In the genomic region with DNA sequence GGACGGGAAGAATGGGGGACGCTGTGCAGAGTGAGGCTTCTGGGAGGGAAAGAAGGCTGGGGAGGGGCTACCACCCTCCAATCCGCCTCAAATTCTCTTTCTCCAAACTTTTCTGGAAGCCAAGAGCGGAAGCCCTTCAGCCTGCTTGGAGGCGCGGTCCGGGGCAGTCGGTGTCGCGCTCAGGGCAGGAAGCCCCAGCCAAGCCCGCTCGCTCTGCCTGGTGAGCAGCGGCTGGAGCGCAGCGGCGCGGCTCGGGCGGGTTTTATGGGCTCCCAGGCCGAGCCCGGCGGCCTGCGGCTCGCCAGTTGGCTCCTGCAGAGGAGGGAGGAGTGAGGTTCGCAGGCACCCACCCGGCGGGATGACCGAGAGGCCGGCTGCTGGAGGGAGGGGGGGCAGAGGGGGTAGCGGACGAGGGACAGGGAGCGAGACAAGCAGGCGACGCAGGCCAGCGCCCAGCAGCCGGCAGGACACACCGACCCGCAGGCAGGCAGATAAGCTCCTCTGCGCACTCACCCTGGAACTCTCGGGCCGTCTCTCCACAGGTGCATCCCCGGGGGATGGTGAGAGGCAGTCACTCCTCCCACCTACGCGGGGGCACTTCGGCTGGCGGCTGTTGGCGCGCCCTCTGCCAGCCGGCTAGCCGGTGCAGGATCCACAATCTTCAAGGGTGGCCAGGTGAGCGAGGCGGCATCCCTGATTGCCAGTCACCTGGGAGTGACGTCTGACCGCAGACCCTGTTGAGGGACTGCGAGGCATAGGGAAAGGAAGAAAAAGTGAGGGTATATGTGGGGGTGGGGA, we compare ENCODE assay signal across 9 cellular contexts. TPM values are rescaled to one million over a fixed set of nuclear protein-coding genes. Genes with fewer than 3 reads are reported as not detected.
DNase-seq lines count a peak whose midpoint lies in the region; ATAC-seq, FAIRE-seq and TF ChIP-seq lines count a peak whose summit lies in the region.
"Had no signal": no experiment of that assay in that cellular context is flagged by ENCODE, and none has a peak within 500 bp of the region (broad histone marks: within the 10 kb centered on the region; RNA-seq: fewer than 3 reads in every experiment).

A gene with protein sequence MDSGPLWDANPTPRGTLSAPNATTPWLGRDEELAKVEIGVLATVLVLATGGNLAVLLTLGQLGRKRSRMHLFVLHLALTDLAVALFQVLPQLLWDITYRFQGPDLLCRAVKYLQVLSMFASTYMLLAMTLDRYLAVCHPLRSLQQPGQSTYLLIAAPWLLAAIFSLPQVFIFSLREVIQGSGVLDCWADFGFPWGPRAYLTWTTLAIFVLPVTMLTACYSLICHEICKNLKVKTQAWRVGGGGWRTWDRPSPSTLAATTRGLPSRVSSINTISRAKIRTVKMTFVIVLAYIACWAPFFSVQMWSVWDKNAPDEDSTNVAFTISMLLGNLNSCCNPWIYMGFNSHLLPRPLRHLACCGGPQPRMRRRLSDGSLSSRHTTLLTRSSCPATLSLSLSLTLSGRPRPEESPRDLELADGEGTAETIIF (minus strand): TSS at position 238 of the 798 bp plus-strand sequence. CDS start 498 bp downstream, outside the sequence.

- H3K4me3 ChIP-seq in kidney (ENCODE audit: low read length in 2 of 2) = peak within 1 kb of the TSS; percentile 37 to 51

- H3K36me3 Mint-ChIP-seq in activated CD4-positive, alpha-beta T cell treated with anti-CD3 and anti-CD28 coated beads for 36 hours (ENCODE audit: low read depth) = peaks cover 3% of the 10 kb centered on the region
- H3K36me3 Mint-ChIP-seq in brain = no peaks in the 10 kb centered on the region

- peaks cover 2 to 7% of the 10 kb centered on the region in 2 donors for H3K9me3 ChIP-seq in kidney (ENCODE audit: control insufficient read depth in 1 of 2, low read length in 2 of 2)

- H3K27ac Mint-ChIP-seq in activated CD4-positive, alpha-beta T cell treated with anti-CD3 and anti-CD28 coated beads for 36 hours = no peak within 1 kb of the TSS
- peak within 1 kb of the TSS in 3 of 5 experiments; percentile 18 to 83 (median 45) for H3K27ac Mint-ChIP-seq in brain

- FAIRE-seq in kidney (lab: Jason Lieb, UNC) = no peak

- intact Hi-C loops in activated CD4-positive, alpha-beta T cell treated with anti-CD3 and anti-CD28 coated beads for 36 hours (cut with DNase I, micrococcal nuclease) = no loop called here
- intact Hi-C loops in kidney (cut with DNase I) = loop anchor here (10.0 kb wide), 1 partner anchor 193 kb away; no protein-coding TSS in a partner anchor

- TF ChIP-seq CTCF in brain (conservative IDR thresholded peaks at IDR 0.05) = peak in 1 of 2 experiments; percentile 27
- TF ChIP-seq CTCF in kidney (IDR thresholded peaks at IDR 0.05; ENCODE audit: borderline replicate concordance, extremely low read depth, insufficient read depth) = no peak

- peak; percentile 68 for DNase-seq in activated CD4-positive, alpha-beta T cell treated with anti-CD3 and anti-CD28 coated beads for 36 hours
- no peak for DNase-seq in activated CD4-positive, alpha-beta T cell treated with anti-CD3 and anti-CD28 coated beads, Interleukin-2, amount 50 U/mL, for 1 hour
- DNase-seq in NCI-H524 (lab: John Stamatoyannopoulos, UW) (peak; percentile 18 to 64), kidney (peak; percentile 85)
- peak; percentile 13 for DNase-seq in stimulated activated CD4-positive, alpha-beta T cell treated with anti-CD3 and anti-CD28 coated beads, Interleukin-2, amount 100 ng/mL, for 48 hours
- no peak for DNase-seq in central memory CD4-positive, alpha-beta T cell

- H3K36me3 ChIP-seq in kidney (ENCODE audit: control insufficient read depth in 1 of 2, insufficient read depth in 2 of 2, low read length in 2 of 2) = no peaks in the 10 kb centered on the region

- peaks cover 5% of the 10 kb centered on the region for H3K9me3 Mint-ChIP-seq in activated CD4-positive, alpha-beta T cell treated with anti-CD3 and anti-CD28 coated beads for 36 hours (ENCODE audit: low read depth)
- peaks cover 13 to 30% (median 23%) of the 10 kb centered on the region in 5 experiments for H3K9me3 Mint-ChIP-seq in brain

- H3K27ac ChIP-seq in kidney (ENCODE audit: low read depth in 2 of 2, low read length in 2 of 2) = no peak within 1 kb of the TSS

- peaks cover 8% of the 10 kb centered on the region for H3K4me1 Mint-ChIP-seq in activated CD4-positive, alpha-beta T cell treated with anti-CD3 and anti-CD28 coated beads for 36 hours
- H3K4me1 Mint-ChIP-seq in brain = peaks cover 12% of the 10 kb centered on the region

- H3K4me3 Mint-ChIP-seq in activated CD4-positive, alpha-beta T cell treated with anti-CD3 and anti-CD28 coated beads for 36 hours = no peak within 1 kb of the TSS
- H3K4me3 Mint-ChIP-seq in brain = peak within 1 kb of the TSS; percentile 70 to 84 (median 84)

- CTCF ChIA-PET in activated CD4-positive, alpha-beta T cell treated with anti-CD3 and anti-CD28 coated beads for 36 hours (lab: Charles Lee) = interaction anchor here (0.7 to 1.0 kb wide), 2 partner anchors 9 to 362 kb away, joined by 3 read pairs; no protein-coding TSS in a partner anchor

- POLR2A ChIA-PET in activated CD4-positive, alpha-beta T cell treated with anti-CD3 and anti-CD28 coated beads for 36 hours (lab: Charles Lee) = no interaction called here

- H3K4me1 ChIP-seq in kidney (ENCODE audit: control insufficient read depth in 1 of 2, insufficient read depth in 1 of 2, low read depth in 1 of 2, low read length in 2 of 2) = peaks cover 7 to 11% of the 10 kb centered on the region in 2 donors

- H3K9ac ChIP-seq in kidney (ENCODE audit: low read length in 2 of 2) = no peak within 1 kb of the TSS

- ATAC-seq in activated CD4-positive, alpha-beta T cell treated with anti-CD3 and anti-CD28 coated beads for 36 hours = peak; percentile 86
- ATAC-seq in GM18519 (IDR thresholded peaks at IDR 0.05; ENCODE audit: low FRiP score, unreplicated experiment) = no peak

- H3K27me3 Mint-ChIP-seq in activated CD4-positive, alpha-beta T cell treated with anti-CD3 and anti-CD28 coated beads for 36 hours = peaks cover 38% of the 10 kb centered on the region
- H3K27me3 Mint-ChIP-seq in brain = peaks cover 48% of the 10 kb centered on the region

RNA-seq across cellular contexts. Expression of the gene that starts here (rescaled TPM):
- total RNA-seq in activated CD4-positive, alpha-beta T cell treated with anti-CD3 and anti-CD28 coated beads for 36 hours = not detected
- polyA plus RNA-seq in brain (ENCODE audit: insufficient read depth, low read depth, low replicate concordance) = 0.70 TPM
- total RNA-seq in kidney = 0.69 TPM
- polyA plus RNA-seq in kidney (ENCODE audit: insufficient read depth, low read depth, low replicate concordance) = not detected
- total RNA-seq: temporal lobe had no signal

Comparison
In these comparisons a context has a peak if more than half of its experiments do, and no peak if none do; other contexts are left out.
1. Peak in DNase-seq and ATAC-seq in activated CD4-positive, alpha-beta T cell treated with anti-CD3 and anti-CD28 coated beads for 36 hours; RNA of the gene not detected or under 1 TPM.
2. Peak in DNase-seq and H3K4me3 ChIP-seq in kidney; RNA of the gene not detected or under 1 TPM.
3. DNase-seq: peak in NCI-H524 (2 of 2) and stimulated activated CD4-positive, alpha-beta T cell treated with anti-CD3 and anti-CD28 coated beads, Interleukin-2, amount 100 ng/mL, for 48 hours (2 of 2); none in activated CD4-positive, alpha-beta T cell treated with anti-CD3 and anti-CD28 coated beads, Interleukin-2, amount 50 U/mL, for 1 hour (single experiment) and central memory CD4-positive, alpha-beta T cell (single experiment).